ENCODE assay signal across 8 cellular contexts in genomic region chr19:47348819-47349795, GRCh38. TPM values are rescaled to one million over a fixed set of nuclear protein-coding genes. Genes with fewer than 3 reads are reported as not detected.
DNase-seq lines count a peak whose midpoint lies in the region; ATAC-seq and TF ChIP-seq lines count a peak whose summit lies in the region.

Gene DHX34 (plus strand): TSS chr19:47349315. CDS start chr19:47353031, 3,716 bp downstream.

- H3K9me3 ChIP-seq in mucosa of descending colon: no peaks in the 10 kb centered on the region

- TF ChIP-seq EP300 in Ishikawa (IDR thresholded peaks at IDR 0.05; ENCODE audit: borderline replicate concordance): no peak

- intact Hi-C loops in mucosa of descending colon (cut with DNase I, micrococcal nuclease): no loop called here

- ATAC-seq in GM21529 (IDR thresholded peaks at IDR 0.05; ENCODE audit: unreplicated experiment): peak; percentile 91
- ATAC-seq in mucosa of descending colon: peak; percentile 100

- peaks cover 3% of the 10 kb centered on the region for H3K36me3 ChIP-seq in mucosa of descending colon (ENCODE audit: low read depth)

- no peaks in the 10 kb centered on the region for H3K4me1 ChIP-seq in mucosa of descending colon (ENCODE audit: low read depth)

- TF ChIP-seq CTCF in epithelial cell of esophagus (IDR thresholded peaks at IDR 0.05; ENCODE audit: insufficient read depth, low read depth, low read length, missing control alignments) (peak; percentile 92), mucosa of descending colon (IDR thresholded peaks at IDR 0.05) (peak; percentile 100)

- peak; percentile 32; the same call in 1 of the 2 replicates for TF ChIP-seq RAD21 in Ishikawa (IDR thresholded peaks at IDR 0.05; ENCODE audit: low read depth)

- peak; percentile 95 for DNase-seq in DMS153 treated with DMSO at 0.1 percent for 48 hours (lab: John Stamatoyannopoulos, UW; ENCODE audit: unreplicated experiment)
- DNase-seq in OCI-M2 (lab: John Stamatoyannopoulos, UW; ENCODE audit: unreplicated experiment): peak; percentile 96
- DNase-seq in activated T-cell treated with anti-CD3 and anti-CD28 coated beads for 4 hours: peak; percentile 98
- DNase-seq in epithelial cell of esophagus (ENCODE audit: low read depth): peak; percentile 99
- peak; percentile 99 to 100 (median 99) for DNase-seq in mucosa of descending colon
- DNase-seq in stimulated activated CD8-positive, alpha-beta memory T cell treated with anti-CD3 and anti-CD28 coated beads, Interleukin-4, amount 100 ng/mL, for 24 hours (ENCODE audit: low read depth): peak; percentile 98

- H3K4me3 ChIP-seq in epithelial cell of esophagus (ENCODE audit: low read length) (peak within 1 kb of the TSS; percentile 99), mucosa of descending colon (peak within 1 kb of the TSS; percentile 64)

TF ChIP-seq in Ishikawa, 13 proteins besides CTCF, POLR2A, EP300 and RAD21:
- TF ChIP-seq CEBPB (IDR thresholded peaks at IDR 0.05) (no peak), EGR1 (IDR thresholded peaks at IDR 0.05) (no peak), YY1 (IDR thresholded peaks at IDR 0.05; ENCODE audit: low read depth) (peak; percentile 68), TAF1 (IDR thresholded peaks at IDR 0.05; ENCODE audit: low read depth) (peak; percentile 84), REST (IDR thresholded peaks at IDR 0.05; ENCODE audit: low read depth) (no peak), TEAD4 (IDR thresholded peaks at IDR 0.05) (no peak), CREB1 (IDR thresholded peaks at IDR 0.05; ENCODE audit: low read depth) (0 out of 2 replicates have a peak, but pooled peaks have one; percentile 28), NFIC (IDR thresholded peaks at IDR 0.05) (no peak), FOXM1 (IDR thresholded peaks at IDR 0.05; ENCODE audit: borderline replicate concordance, low read depth) (no peak), TCF12 (IDR thresholded peaks at IDR 0.05; ENCODE audit: low read depth) (peak; percentile 56; the same call in 1 of the 2 replicates), ZBTB7A (IDR thresholded peaks at IDR 0.05; ENCODE audit: low read depth) (no peak)
- TF ChIP-seq, protein P1, sequence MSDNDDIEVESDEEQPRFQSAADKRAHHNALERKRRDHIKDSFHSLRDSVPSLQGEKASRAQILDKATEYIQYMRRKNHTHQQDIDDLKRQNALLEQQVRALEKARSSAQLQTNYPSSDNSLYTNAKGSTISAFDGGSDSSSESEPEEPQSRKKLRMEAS (IDR thresholded peaks at IDR 0.05): peak; percentile 96
- TF ChIP-seq, protein P2, sequence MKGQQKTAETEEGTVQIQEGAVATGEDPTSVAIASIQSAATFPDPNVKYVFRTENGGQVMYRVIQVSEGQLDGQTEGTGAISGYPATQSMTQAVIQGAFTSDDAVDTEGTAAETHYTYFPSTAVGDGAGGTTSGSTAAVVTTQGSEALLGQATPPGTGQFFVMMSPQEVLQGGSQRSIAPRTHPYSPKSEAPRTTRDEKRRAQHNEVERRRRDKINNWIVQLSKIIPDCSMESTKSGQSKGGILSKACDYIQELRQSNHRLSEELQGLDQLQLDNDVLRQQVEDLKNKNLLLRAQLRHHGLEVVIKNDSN (IDR thresholded peaks at IDR 0.05): peak; percentile 81

RNA-seq across cellular contexts. Expression of gene DHX34, which starts in this region (rescaled TPM):
- total RNA-seq in mucosa of descending colon: 10 to 100 TPM in 2 of 3 donors, 1 to 10 TPM in 1; 8.7 to 12.3 (median 11.0) TPM

Comparison
In these comparisons a context has a peak if more than half of its experiments do, and no peak if none do; other contexts are left out.
1. Peak in every context shown above with its lines: DNase-seq, ATAC-seq and H3K4me3 ChIP-seq.